Comparison of ENCODE assay signal across 8 cellular contexts in the genomic region with DNA sequence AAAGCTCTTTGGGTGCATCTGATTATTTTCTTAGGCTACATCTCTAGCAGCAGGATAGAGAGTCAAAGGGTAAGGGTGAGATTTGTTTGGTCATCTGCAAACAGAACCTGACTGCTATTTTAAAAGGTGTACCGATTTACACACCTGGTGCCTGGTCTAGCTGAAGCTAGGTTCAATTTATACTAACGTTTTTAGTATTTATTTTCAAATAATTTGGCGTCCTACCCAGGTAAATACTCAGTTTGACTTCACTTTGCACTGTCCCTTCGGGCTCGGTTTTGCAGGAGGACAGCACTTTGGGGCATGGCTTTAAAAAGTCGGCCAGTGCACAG. TPM values are rescaled to one million over a fixed set of nuclear protein-coding genes. Genes with fewer than 3 reads are reported as not detected.
DNase-seq lines count a peak whose midpoint lies in the region; ATAC-seq and TF ChIP-seq lines count a peak whose summit lies in the region.

No MANE protein-coding gene starts in this region.

- intact Hi-C loops in ovary (cut with DNase I) = no loop called here

- no peak for TF ChIP-seq EP300 in ovary (IDR thresholded peaks at IDR 0.05)

- H3K4me1 Mint-ChIP-seq in endothelial cell (ENCODE audit: unreplicated experiment) = peaks cover 29% of the 10 kb centered on the region

- H3K9me3 Mint-ChIP-seq in endothelial cell (ENCODE audit: unreplicated experiment) = no peaks in the 10 kb centered on the region

- H3K4me3 ChIP-seq in DOHH2 (ENCODE audit: low read length) = peak overlapping the region; percentile 97
- peak overlapping the region; percentile 86 for H3K4me3 ChIP-seq in OCI-LY1 (ENCODE audit: low read depth, low read length, poor library complexity, severe bottlenecking)
- peak overlapping the region; percentile 89 for H3K4me3 ChIP-seq in ovary

- H3K36me3 ChIP-seq in DOHH2 (ENCODE audit: control insufficient read depth, low read length) (peaks cover 42% of the 10 kb centered on the region), OCI-LY1 (ENCODE audit: insufficient read depth, low read length) (peaks cover 24% of the 10 kb centered on the region), ovary (no peaks in the 10 kb centered on the region)

- WGBS in ovary, 3 donors = 1 to 2% (median 2%) methylated on average over 6 of the region's 6 CpGs

- H3K4me1 ChIP-seq in DOHH2 (ENCODE audit: control insufficient read depth, low read length) (peaks cover 37% of the 10 kb centered on the region), OCI-LY1 (ENCODE audit: insufficient read depth, low read length, severe bottlenecking) (peaks cover 32% of the 10 kb centered on the region), ovary (ENCODE audit: insufficient read depth) (peaks cover 3% of the 10 kb centered on the region)

- H3K9me2 ChIP-seq in DOHH2 (replicated peaks; ENCODE audit: control insufficient read depth, low read length) (no peaks in the 10 kb centered on the region), OCI-LY1 (ENCODE audit: low read depth, low read length) (no peaks in the 10 kb centered on the region)

- no peak for ATAC-seq in HG02973 (IDR thresholded peaks at IDR 0.05; ENCODE audit: unreplicated experiment)

- TF ChIP-seq CTCF in DOHH2 (IDR thresholded peaks at IDR 0.05; ENCODE audit: low read depth, low read length, poor library complexity, severe bottlenecking) (no peak), OCI-LY1 (IDR thresholded peaks at IDR 0.05; ENCODE audit: low read length) (no peak), endothelial cell (IDR thresholded peaks at IDR 0.05; ENCODE audit: unreplicated experiment) (no peak), ovary (IDR thresholded peaks at IDR 0.05) (no peak)

- peaks cover 12% of the 10 kb centered on the region for H3K36me3 Mint-ChIP-seq in endothelial cell (ENCODE audit: low read depth, unreplicated experiment)

- H3K4me2 ChIP-seq in DOHH2 (ENCODE audit: low read length) = peak overlapping the region; percentile 97
- H3K4me2 ChIP-seq in OCI-LY1 (ENCODE audit: low read length) = peak overlapping the region; percentile 81

- H3K4me3 Mint-ChIP-seq in endothelial cell (ENCODE audit: unreplicated experiment) = peak overlapping the region; percentile 97

- peaks cover 5% of the 10 kb centered on the region for H3K27me3 Mint-ChIP-seq in endothelial cell (ENCODE audit: unreplicated experiment)

- H3K9me3 ChIP-seq in DOHH2 (ENCODE audit: control insufficient read depth, insufficient read depth, low read length) (no peaks in the 10 kb centered on the region), OCI-LY1 (ENCODE audit: low read length) (no peaks in the 10 kb centered on the region), ovary (no peaks in the 10 kb centered on the region)

- H3F3A ChIP-seq in DOHH2 (ENCODE audit: control insufficient read depth, insufficient read depth) (no peaks in the 10 kb centered on the region), OCI-LY1 (ENCODE audit: insufficient read depth, low read length) (no peaks in the 10 kb centered on the region)

- peak overlapping the region; percentile 98 for H3K27ac Mint-ChIP-seq in endothelial cell (ENCODE audit: unreplicated experiment)

- no peak for TF ChIP-seq POLR2A in ovary (IDR thresholded peaks at IDR 0.05)

- H3K27ac ChIP-seq in DOHH2 (ENCODE audit: low read depth, low read length) (peak overlapping the region; percentile 83), OCI-LY1 (ENCODE audit: low read depth, low read length, poor library complexity, severe bottlenecking) (peak overlapping the region; percentile 87), ovary (peak overlapping the region in 1 of 2 donors; percentile 99)

- H3K9ac ChIP-seq in OCI-LY1 (ENCODE audit: low read length) = peak overlapping the region; percentile 81

- H3K79me2 ChIP-seq in DOHH2 (ENCODE audit: control insufficient read depth, low read length) (peaks cover 45% of the 10 kb centered on the region), OCI-LY1 (ENCODE audit: insufficient read depth, low read length) (peaks cover 38% of the 10 kb centered on the region)

- DNase-seq in endothelial cell (ENCODE audit: low spot score) = no peak
- no peak for DNase-seq in ovary
- DNase-seq in D341Med (ENCODE audit: low spot score) = no peak
- no peak for DNase-seq in GF-D8 (lab: John Stamatoyannopoulos, UW)
- DNase-seq in HuH-7.5 (ENCODE audit: low spot score) = no peak

- no peaks in the 10 kb centered on the region for H4K20me1 ChIP-seq in DOHH2 (ENCODE audit: control insufficient read depth, insufficient read depth, low read depth, low read length)
- H4K20me1 ChIP-seq in OCI-LY1 (ENCODE audit: insufficient read depth, low read length) = no peaks in the 10 kb centered on the region

- H3K27me3 ChIP-seq in DOHH2 (ENCODE audit: control insufficient read depth, low read length) = no peaks in the 10 kb centered on the region
- no peaks in the 10 kb centered on the region for H3K27me3 ChIP-seq in OCI-LY1 (ENCODE audit: insufficient read depth, low read length)
- no peaks in the 10 kb centered on the region for H3K27me3 ChIP-seq in ovary

- no peak overlapping the region for H2AFZ ChIP-seq in OCI-LY1 (ENCODE audit: low read length)

RNA-seq across cellular contexts. Expression of a gene that starts 0.7 kb away (rescaled TPM):
- 36.0 TPM for total RNA-seq in endothelial cell (ENCODE audit: unreplicated experiment)
- total RNA-seq in ovary = 10 to 100 TPM; 14.9 to 68.1 (median 21.1) TPM
- 10 to 100 TPM; 21.0 to 57.8 TPM for polyA plus RNA-seq in ovary

RNA-seq across cellular contexts. Expression of a gene that starts 0.7 kb away (rescaled TPM):
- total RNA-seq in endothelial cell (ENCODE audit: unreplicated experiment) (18.7 TPM), ovary (1 to 10 TPM; 1.0 to 3.9 (median 2.4) TPM)
- polyA plus RNA-seq in ovary = 1 to 10 TPM; 1.7 to 4.7 TPM
